In genomic region chr12:11834104-11834812, GRCh38 we compare ENCODE assay signal across 12 cellular contexts.
DNase-seq lines count a peak whose midpoint lies in the region; ATAC-seq and TF ChIP-seq lines count a peak whose summit lies in the region.
"Had no signal": no experiment of that assay in that cellular context is flagged by ENCODE, and none has a peak within 500 bp of the region (broad histone marks: within the 10 kb centered on the region; RNA-seq: fewer than 3 reads in every experiment).

No MANE protein-coding gene starts in this region.

- intact Hi-C loops in left ventricle myocardium inferior (cut with micrococcal nuclease) = no loop called here
- intact Hi-C loops in left ventricle myocardium superior (cut with micrococcal nuclease) = no loop called here
- intact Hi-C loops in activated T-helper 1 cell treated with anti-CD3 and anti-CD28 coated beads, Interleukin-12 subunit alpha, Interleukin-12 subunit beta, Interleukin-2, Interleukin-4 antibody, amounts not matched to agents 30 ng/mL and 10 ng/mL and 1 ng/mL, durations not matched to agents 14 hours and 24 hours and 36 hours (cut with micrococcal nuclease) = loop anchor here (5.0 kb wide), 1 partner anchor 33 kb away; no protein-coding TSS in a partner anchor

- H3K9me3 ChIP-seq in left ventricle myocardium inferior (replicated peaks) = no peaks in the 10 kb centered on the region
- H3K9me3 ChIP-seq: suprapubic skin had no signal

- peaks cover 92% of the 10 kb centered on the region for H3K4me1 ChIP-seq in left ventricle myocardium inferior

- H3K27ac ChIP-seq in left ventricle myocardium inferior (replicated peaks) = peak overlapping the region; percentile 4
- H3K27ac ChIP-seq: suprapubic skin had no signal

- peaks cover 4% of the 10 kb centered on the region for H3K9me3 Mint-ChIP-seq in activated T-helper 1 cell treated with anti-CD3 and anti-CD28 coated beads, Interleukin-12 subunit alpha, Interleukin-12 subunit beta, Interleukin-2, Interleukin-4 antibody, amounts not matched to agents 30 ng/mL and 10 ng/mL and 1 ng/mL, durations not matched to agents 14 hours and 24 hours and 36 hours
- no peaks in the 10 kb centered on the region for H3K9me3 Mint-ChIP-seq in type B pancreatic cell
- H3K9me3 Mint-ChIP-seq: CD4-positive, alpha-beta T cell had no signal

- no peaks in the 10 kb centered on the region for H3K36me3 ChIP-seq in left ventricle myocardium inferior
- H3K36me3 ChIP-seq: suprapubic skin had no signal

- H3K4me3 ChIP-seq in left ventricle myocardium inferior (no peak overlapping the region), foreskin fibroblast (ENCODE audit: low read depth in 1 of 2, low read length in 2 of 2) (no peak overlapping the region)
- H3K4me3 ChIP-seq: suprapubic skin had no signal

- H3K4me3 Mint-ChIP-seq in activated T-helper 1 cell treated with anti-CD3 and anti-CD28 coated beads, Interleukin-12 subunit alpha, Interleukin-12 subunit beta, Interleukin-2, Interleukin-4 antibody, amounts not matched to agents 30 ng/mL and 10 ng/mL and 1 ng/mL, durations not matched to agents 14 hours and 24 hours and 36 hours = peak overlapping the region; percentile 21
- H3K4me3 Mint-ChIP-seq in type B pancreatic cell = no peak overlapping the region
- H3K4me3 Mint-ChIP-seq: CD4-positive, alpha-beta T cell had no signal

- H3K36me3 Mint-ChIP-seq in activated T-helper 1 cell treated with anti-CD3 and anti-CD28 coated beads, Interleukin-12 subunit alpha, Interleukin-12 subunit beta, Interleukin-2, Interleukin-4 antibody, amounts not matched to agents 30 ng/mL and 10 ng/mL and 1 ng/mL, durations not matched to agents 14 hours and 24 hours and 36 hours (ENCODE audit: low read depth) = peaks cover 50% of the 10 kb centered on the region
- H3K36me3 Mint-ChIP-seq in type B pancreatic cell = peaks cover 21% of the 10 kb centered on the region

- TF ChIP-seq CTCF in left ventricle myocardium inferior (IDR thresholded peaks at IDR 0.05; ENCODE audit: borderline replicate concordance) (no peak), foreskin fibroblast (IDR thresholded peaks at IDR 0.05; ENCODE audit: low read depth, low read length) (no peak), type B pancreatic cell (conservative IDR thresholded peaks at IDR 0.05) (no peak)

- no peak for ATAC-seq in left ventricle myocardium superior
- ATAC-seq in HG02884 (IDR thresholded peaks at IDR 0.05; ENCODE audit: unreplicated experiment) = no peak

- no peak for DNase-seq in left ventricle myocardium inferior
- no peak for DNase-seq in left ventricle myocardium superior
- DNase-seq in activated T-helper 1 cell treated with anti-CD3 and anti-CD28 coated beads, Interleukin-12 subunit alpha, Interleukin-12 subunit beta, Interleukin-2, Interleukin-4 antibody, amounts not matched to agents 30 ng/mL and 10 ng/mL and 1 ng/mL, durations not matched to agents 14 hours and 24 hours and 36 hours (ENCODE audit: low spot score) = no peak
- DNase-seq in foreskin fibroblast = peak; percentile 51 to 59
- no peak for DNase-seq in type B pancreatic cell (ENCODE audit: extremely low spot score, unreplicated experiment)
- DNase-seq in NCI-H2227 treated with DMSO at 0.1 percent for 48 hours (lab: John Stamatoyannopoulos, UW) = no peak
- no peak for DNase-seq in SHP77 (lab: John Stamatoyannopoulos, UW)
- DNase-seq: CD4-positive, alpha-beta T cell; effector CD8-positive, alpha-beta T cell; NCI-H1417 treated with DMSO at 0.1 percent for 48 hours had no signal

- no peaks in the 10 kb centered on the region for H3K27me3 ChIP-seq in left ventricle myocardium inferior (ENCODE audit: low read depth)
- H3K27me3 ChIP-seq: suprapubic skin had no signal

- H3K27ac Mint-ChIP-seq in activated T-helper 1 cell treated with anti-CD3 and anti-CD28 coated beads, Interleukin-12 subunit alpha, Interleukin-12 subunit beta, Interleukin-2, Interleukin-4 antibody, amounts not matched to agents 30 ng/mL and 10 ng/mL and 1 ng/mL, durations not matched to agents 14 hours and 24 hours and 36 hours = peak overlapping the region; percentile 88
- peak overlapping the region; percentile 6 for H3K27ac Mint-ChIP-seq in type B pancreatic cell
- H3K27ac Mint-ChIP-seq: CD4-positive, alpha-beta T cell had no signal

- no peaks in the 10 kb centered on the region for H3K27me3 Mint-ChIP-seq in activated T-helper 1 cell treated with anti-CD3 and anti-CD28 coated beads, Interleukin-12 subunit alpha, Interleukin-12 subunit beta, Interleukin-2, Interleukin-4 antibody, amounts not matched to agents 30 ng/mL and 10 ng/mL and 1 ng/mL, durations not matched to agents 14 hours and 24 hours and 36 hours (ENCODE audit: insufficient read depth)
- H3K27me3 Mint-ChIP-seq in type B pancreatic cell = no peaks in the 10 kb centered on the region
- H3K27me3 Mint-ChIP-seq: CD4-positive, alpha-beta T cell had no signal

- H3K4me1 Mint-ChIP-seq in activated T-helper 1 cell treated with anti-CD3 and anti-CD28 coated beads, Interleukin-12 subunit alpha, Interleukin-12 subunit beta, Interleukin-2, Interleukin-4 antibody, amounts not matched to agents 30 ng/mL and 10 ng/mL and 1 ng/mL, durations not matched to agents 14 hours and 24 hours and 36 hours (ENCODE audit: low read depth) = peaks cover 72% of the 10 kb centered on the region
- peaks cover 7% of the 10 kb centered on the region for H3K4me1 Mint-ChIP-seq in type B pancreatic cell (ENCODE audit: unreplicated experiment)

Comparison
In these comparisons a context has a peak if more than half of its experiments do, and no peak if none do; other contexts are left out.
1. DNase-seq: peak in foreskin fibroblast (2 of 2); none in left ventricle myocardium inferior (single experiment), left ventricle myocardium superior (single experiment), activated T-helper 1 cell treated with anti-CD3 and anti-CD28 coated beads, Interleukin-12 subunit alpha, Interleukin-12 subunit beta, Interleukin-2, Interleukin-4 antibody, amounts not matched to agents 30 ng/mL and 10 ng/mL and 1 ng/mL, durations not matched to agents 14 hours and 24 hours and 36 hours (single experiment), type B pancreatic cell (single experiment), NCI-H2227 treated with DMSO at 0.1 percent for 48 hours (single experiment) and SHP77 (0 of 2).